ENCODE assay signal across 13 cellular contexts in genomic region chr22:29152045-29152380, GRCh38. TPM values are rescaled to one million over a fixed set of nuclear protein-coding genes. Genes with fewer than 3 reads are reported as not detected.
A peak's percentile ranks its signal among the peaks of the same experiment; 100 is the strongest.
DNase-seq lines count a peak whose midpoint lies in the region; ATAC-seq, FAIRE-seq and TF ChIP-seq lines count a peak whose summit lies in the region.
"Had no signal": no experiment of that assay in that cellular context is flagged by ENCODE, and none has a peak within 500 bp of the region (broad histone marks: within the 10 kb centered on the region; RNA-seq: fewer than 3 reads in every experiment).

No MANE protein-coding gene starts in this region.

- H3K4me3 ChIP-seq in HUES6 (ENCODE audit: low read depth, low read length) (no peak overlapping the region), colonic mucosa (no peak overlapping the region), lower lobe of right lung (peak overlapping the region; percentile 19), stomach (no peak overlapping the region)
- H3K4me3 ChIP-seq: cardiac muscle cell had no signal

- TF ChIP-seq EP300 in stomach (IDR thresholded peaks at IDR 0.05), result no peak

- TF ChIP-seq CTCF in colonic mucosa (IDR thresholded peaks at IDR 0.05), result no peak
- TF ChIP-seq CTCF in lower lobe of right lung (IDR thresholded peaks at IDR 0.05), result no peak
- TF ChIP-seq CTCF in stomach (IDR thresholded peaks at IDR 0.05), result no peak

- no peak for FAIRE-seq in RCC 7860 (lab: Jason Lieb, UNC)

- H3K27ac ChIP-seq in HUES6 (ENCODE audit: low read depth, low read length) (no peak overlapping the region; the same call in 1 of the 2 replicates), colonic mucosa (peak overlapping the region; percentile 69), lower lobe of right lung (peak overlapping the region; percentile 76), stomach (peak overlapping the region; percentile 2 to 84 (median 71))
- H3K27ac ChIP-seq: cardiac muscle cell had no signal

- no peak for TF ChIP-seq POLR2A in stomach (IDR thresholded peaks at IDR 0.05)

- H3K9me3 ChIP-seq in HUES6 (ENCODE audit: control insufficient read depth, insufficient read depth, low read depth, low read length), result no peaks in the 10 kb centered on the region
- H3K9me3 ChIP-seq in colonic mucosa, result no peaks in the 10 kb centered on the region
- no peaks in the 10 kb centered on the region for H3K9me3 ChIP-seq in lower lobe of right lung
- no peaks in the 10 kb centered on the region for H3K9me3 ChIP-seq in stomach

- H3K9ac ChIP-seq in HUES6 (ENCODE audit: low read length), result peak overlapping the region; percentile 21
- H3K9ac ChIP-seq in colonic mucosa (ENCODE audit: low read depth in 2 of 2, low read length in 2 of 2), result no peak overlapping the region

- peak in 1 of 2 donors; percentile 25 for ATAC-seq in lower lobe of right lung
- no peak for ATAC-seq in GM21528 (IDR thresholded peaks at IDR 0.05; ENCODE audit: low FRiP score, unreplicated experiment)
- no peak for ATAC-seq in HG03135 (IDR thresholded peaks at IDR 0.05; ENCODE audit: unreplicated experiment)
- ATAC-seq: stimulated activated memory B cell treated with anti-CD40 and anti-IgM and Interleukin-4, amounts not matched to agents 10 μg/mL and 1 μg/mL and 100 μg/mL, for 72 hours; T-helper 17 cell had no signal

- H3K4me1 ChIP-seq in HUES6 (ENCODE audit: control insufficient read depth, insufficient read depth, low read length), result peaks cover 36% of the 10 kb centered on the region
- H3K4me1 ChIP-seq in colonic mucosa, result no peaks in the 10 kb centered on the region
- peaks cover 42% of the 10 kb centered on the region for H3K4me1 ChIP-seq in lower lobe of right lung
- H3K4me1 ChIP-seq in stomach, result peaks cover 5 to 33% (median 17%) of the 10 kb centered on the region in 4 donors

- intact Hi-C loops in colonic mucosa (cut with DNase I), result loop anchor here (10.0 kb wide), 2 partner anchors 107 to 297 kb away; no protein-coding TSS in a partner anchor
- intact Hi-C loops in lower lobe of right lung (cut with DNase I), result no loop called here
- intact Hi-C loops in stomach (cut with DNase I; ENCODE audit: low total_unique reads), result loop anchor here (10.0 kb wide), 1 partner anchor 297 kb away; no protein-coding TSS in a partner anchor

- no peaks in the 10 kb centered on the region for H3K36me3 ChIP-seq in HUES6 (ENCODE audit: control insufficient read depth, insufficient read depth, low read length)
- no peaks in the 10 kb centered on the region for H3K36me3 ChIP-seq in colonic mucosa
- no peaks in the 10 kb centered on the region for H3K36me3 ChIP-seq in lower lobe of right lung
- H3K36me3 ChIP-seq in stomach, result peaks cover 0 to 9% (median 3%) of the 10 kb centered on the region in 4 donors
- H3K36me3 ChIP-seq: cardiac muscle cell had no signal

- 61 to 82% (median 72%) methylated on average over 3 of the region's 3 CpGs for WGBS in stomach, 5 donors

- DNase-seq in colonic mucosa, result no peak
- no peak for DNase-seq in lower lobe of right lung
- peak; percentile 15 for DNase-seq in stomach
- DNase-seq in RCC 7860 (ENCODE audit: low spot score), result no peak
- no peak for DNase-seq in DMS153 (lab: John Stamatoyannopoulos, UW)
- DNase-seq: stimulated activated CD4-positive, alpha-beta T cell treated with anti-CD3 and anti-CD28 coated beads, Interleukin-2, amount 100 ng/mL, for 24 hours; T-helper 17 cell had no signal

- H3K27me3 ChIP-seq in HUES6 (ENCODE audit: control insufficient read depth, insufficient read depth, low read length) (no peaks in the 10 kb centered on the region), colonic mucosa (no peaks in the 10 kb centered on the region), lower lobe of right lung (ENCODE audit: low read depth) (no peaks in the 10 kb centered on the region), stomach (no peaks in the 10 kb centered on the region)
- H3K27me3 ChIP-seq: cardiac muscle cell had no signal

RNA-seq across cellular contexts. Expression of gene EMID1, which starts 53.7 kb away (rescaled TPM):
- total RNA-seq in colonic mucosa, result 1 to 10 TPM; 4.4 TPM
- 8.2 TPM for total RNA-seq in lower lobe of right lung
- 10 to 100 TPM in 2 of 5 donors, 1 to 10 TPM in 2, not detected in 1; 1.8 to 23.6 (median 9.5) TPM for total RNA-seq in stomach
- polyA plus RNA-seq in stomach, result 10 to 100 TPM in 2 of 3 donors, 1 to 10 TPM in 1; 2.5 to 12.7 (median 10.3) TPM
- total RNA-seq: OCI-LY7, T-helper 17 cell had no signal
